In the genomic region with DNA sequence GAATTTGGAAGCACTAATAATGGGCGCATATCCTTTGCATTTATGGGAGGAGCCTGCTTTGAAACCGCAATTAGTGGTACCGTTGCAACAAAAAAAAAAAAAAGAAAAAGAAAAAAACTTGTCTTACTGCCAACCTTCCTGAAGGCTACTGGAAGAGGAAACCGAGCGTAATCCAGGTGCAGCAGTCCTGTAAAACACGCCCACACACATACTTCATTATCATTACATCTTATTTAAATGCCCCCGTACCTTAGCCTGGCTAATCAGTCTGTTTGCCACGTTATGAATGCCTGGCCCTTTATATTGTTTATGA, we compare ENCODE assay signal across 8 cellular contexts. TPM values are rescaled to one million over a fixed set of nuclear protein-coding genes. Genes with fewer than 3 reads are reported as not detected.
DNase-seq lines count a peak whose midpoint lies in the region; ATAC-seq and TF ChIP-seq lines count a peak whose summit lies in the region.

No MANE protein-coding gene starts in this region.

- no peak for ATAC-seq in Right ventricle myocardium inferior
- no peak for ATAC-seq in HG02970 (IDR thresholded peaks at IDR 0.05; ENCODE audit: low FRiP score, unreplicated experiment)

- H3K36me3 ChIP-seq in left ventricle myocardium inferior = peaks cover 9% of the 10 kb centered on the region
- H3K36me3 ChIP-seq in suprapubic skin = no peaks in the 10 kb centered on the region

- TF ChIP-seq POLR2A in suprapubic skin (IDR thresholded peaks at IDR 0.05) = no peak

- no peak for TF ChIP-seq EP300 in suprapubic skin (IDR thresholded peaks at IDR 0.05)

- H3K27ac ChIP-seq in left ventricle myocardium inferior (replicated peaks) (peak overlapping the region; percentile 91), suprapubic skin (peak overlapping the region; percentile 76)

- WGBS in suprapubic skin = 6% methylated on average over 8 of the region's 8 CpGs

- DNase-seq in left ventricle myocardium inferior (no peak), Right ventricle myocardium inferior (ENCODE audit: missing footprints) (no peak), NCI-H1436 (lab: John Stamatoyannopoulos, UW) (peak; percentile 77), iris pigment epithelial cell (ENCODE audit: low read depth) (peak; percentile 20), suprapubic skin (ENCODE audit: low spot score in 2 of 2) (no peak), GM19238 (ENCODE audit: insufficient read length, low spot score) (no peak)
- no peak for DNase-seq in activated T-helper 2 cell treated with anti-CD3 and anti-CD28 coated beads, Interferon-gamma antibody, Interleukin-2, Interleukin-4, amounts not matched to agents 10 μg/mL and 5 μg/mL and 100 μg/mL, durations not matched to agents 14 hours and 24 hours and 36 hours (ENCODE audit: low spot score)

- TF ChIP-seq CTCF in left ventricle myocardium inferior (IDR thresholded peaks at IDR 0.05; ENCODE audit: borderline replicate concordance) (no peak), suprapubic skin (IDR thresholded peaks at IDR 0.05) (no peak)

- H3K4me3 ChIP-seq in left ventricle myocardium inferior (peak overlapping the region; percentile 95), suprapubic skin (peak overlapping the region; percentile 83)

- peaks cover 52% of the 10 kb centered on the region for H3K4me1 Mint-ChIP-seq in activated T-helper 2 cell treated with anti-CD3 and anti-CD28 coated beads, Interferon-gamma antibody, Interleukin-2, Interleukin-4, amounts not matched to agents 10 μg/mL and 5 μg/mL and 100 μg/mL, durations not matched to agents 14 hours and 24 hours and 36 hours (ENCODE audit: low read depth)

- H3K9me3 ChIP-seq in left ventricle myocardium inferior (replicated peaks) = no peaks in the 10 kb centered on the region
- no peaks in the 10 kb centered on the region for H3K9me3 ChIP-seq in suprapubic skin

- H3K9me3 Mint-ChIP-seq in activated T-helper 2 cell treated with anti-CD3 and anti-CD28 coated beads, Interferon-gamma antibody, Interleukin-2, Interleukin-4, amounts not matched to agents 10 μg/mL and 5 μg/mL and 100 μg/mL, durations not matched to agents 14 hours and 24 hours and 36 hours = no peaks in the 10 kb centered on the region

- peaks cover 53% of the 10 kb centered on the region for H3K4me1 ChIP-seq in left ventricle myocardium inferior
- peaks cover 32% of the 10 kb centered on the region for H3K4me1 ChIP-seq in suprapubic skin

- H3K4me3 Mint-ChIP-seq in activated T-helper 2 cell treated with anti-CD3 and anti-CD28 coated beads, Interferon-gamma antibody, Interleukin-2, Interleukin-4, amounts not matched to agents 10 μg/mL and 5 μg/mL and 100 μg/mL, durations not matched to agents 14 hours and 24 hours and 36 hours (ENCODE audit: low read depth) = peak overlapping the region; percentile 91

- peak overlapping the region; percentile 85 for H3K27ac Mint-ChIP-seq in activated T-helper 2 cell treated with anti-CD3 and anti-CD28 coated beads, Interferon-gamma antibody, Interleukin-2, Interleukin-4, amounts not matched to agents 10 μg/mL and 5 μg/mL and 100 μg/mL, durations not matched to agents 14 hours and 24 hours and 36 hours

- intact Hi-C loops in left ventricle myocardium inferior (cut with micrococcal nuclease) = no loop called here
- intact Hi-C loops in Right ventricle myocardium inferior (cut with DNase I) = loop anchor here (10.0 kb wide), 1 partner anchor 336 kb away; no protein-coding TSS in a partner anchor
- intact Hi-C loops in activated T-helper 2 cell treated with anti-CD3 and anti-CD28 coated beads, Interferon-gamma antibody, Interleukin-2, Interleukin-4, amounts not matched to agents 10 μg/mL and 5 μg/mL and 100 μg/mL, durations not matched to agents 14 hours and 24 hours and 36 hours (cut with micrococcal nuclease) = loop anchor here (1.0 to 2.0 kb wide), 3 partner anchors 18 to 38 kb away; no protein-coding TSS in a partner anchor

- peaks cover 15% of the 10 kb centered on the region for H3K27me3 Mint-ChIP-seq in activated T-helper 2 cell treated with anti-CD3 and anti-CD28 coated beads, Interferon-gamma antibody, Interleukin-2, Interleukin-4, amounts not matched to agents 10 μg/mL and 5 μg/mL and 100 μg/mL, durations not matched to agents 14 hours and 24 hours and 36 hours (ENCODE audit: low read depth)

- H3K36me3 Mint-ChIP-seq in activated T-helper 2 cell treated with anti-CD3 and anti-CD28 coated beads, Interferon-gamma antibody, Interleukin-2, Interleukin-4, amounts not matched to agents 10 μg/mL and 5 μg/mL and 100 μg/mL, durations not matched to agents 14 hours and 24 hours and 36 hours (ENCODE audit: low read depth) = peaks cover 40% of the 10 kb centered on the region

- H3K27me3 ChIP-seq in left ventricle myocardium inferior (ENCODE audit: low read depth) (no peaks in the 10 kb centered on the region), suprapubic skin (no peaks in the 10 kb centered on the region)

RNA-seq across cellular contexts. Expression of a gene that starts 0.7 kb away (rescaled TPM):
- total RNA-seq in left ventricle myocardium inferior (8.3 TPM), Right ventricle myocardium inferior (8.7 TPM), suprapubic skin (1 to 10 TPM; 4.5 to 9.4 (median 8.2) TPM)
- 18.9 and 19.0 TPM in 2 replicates for total RNA-seq in activated T-helper 2 cell treated with anti-CD3 and anti-CD28 coated beads, Interferon-gamma antibody, Interleukin-2, Interleukin-4, amounts not matched to agents 10 μg/mL and 5 μg/mL and 100 μg/mL, durations not matched to agents 14 hours and 24 hours and 36 hours

Comparison
In these comparisons a context has a peak if more than half of its experiments do, and no peak if none do; other contexts are left out.
1. DNase-seq: peak in NCI-H1436 (single experiment) and iris pigment epithelial cell (single experiment); none in left ventricle myocardium inferior (single experiment), Right ventricle myocardium inferior (single experiment), activated T-helper 2 cell treated with anti-CD3 and anti-CD28 coated beads, Interferon-gamma antibody, Interleukin-2, Interleukin-4, amounts not matched to agents 10 μg/mL and 5 μg/mL and 100 μg/mL, durations not matched to agents 14 hours and 24 hours and 36 hours (single experiment), suprapubic skin (0 of 2) and GM19238 (single experiment).